In genomic region chr16:89900885-89901284, GRCh38 we compare ENCODE assay signal across 31 cellular contexts.
"Had no signal": no experiment of that assay in that cellular context is flagged by ENCODE, and none has a peak within 500 bp of the region (broad histone marks: within the 10 kb centered on the region; RNA-seq: fewer than 3 reads in every experiment).

No MANE protein-coding gene starts in this region.

- H3K4me1 ChIP-seq: body of pancreas, esophagus muscularis mucosa, foreskin keratinocyte, gastroesophageal sphincter, heart right ventricle had no signal

- H3K27ac Mint-ChIP-seq: activated CD4-positive, alpha-beta memory T cell treated with anti-CD3 and anti-CD28 coated beads, Interleukin-2, amount 10 ng/mL, durations not matched to agents 7 days and 5 days; activated CD4-positive, alpha-beta T cell treated with anti-CD3 and anti-CD28 coated beads, Interleukin-2, amount 10 ng/mL, durations not matched to agents 7 days and 5 days; activated naive CD4-positive, alpha-beta T cell treated with anti-CD3 and anti-CD28 coated beads, Interleukin-2, amount 10 ng/mL, durations not matched to agents 7 days and 5 days; activated naive CD8-positive, alpha-beta T cell treated with anti-CD3 and anti-CD28 coated beads, Interleukin-2, amount 10 ng/mL, durations not matched to agents 7 days and 5 days; activated T-cell treated with anti-CD3 and anti-CD28 coated beads, Interleukin-2, amount 50 U/mL, for 24 hours; activated T-cell treated with anti-CD3 and anti-CD28 coated beads, Interleukin-2, amount 50 U/mL, for 72 hours had no signal

- H3K27me3 ChIP-seq: body of pancreas, esophagus muscularis mucosa, foreskin keratinocyte, gastroesophageal sphincter, heart right ventricle had no signal

- H3K9me3 Mint-ChIP-seq: activated CD4-positive, alpha-beta memory T cell treated with anti-CD3 and anti-CD28 coated beads, Interleukin-2, amount 10 ng/mL, durations not matched to agents 7 days and 5 days; activated CD4-positive, alpha-beta T cell treated with anti-CD3 and anti-CD28 coated beads, Interleukin-2, amount 10 ng/mL, durations not matched to agents 7 days and 5 days; activated naive CD4-positive, alpha-beta T cell treated with anti-CD3 and anti-CD28 coated beads, Interleukin-2, amount 10 ng/mL, durations not matched to agents 7 days and 5 days; activated naive CD4-positive, alpha-beta T cell treated with anti-CD3 and anti-CD28 coated beads, Interleukin-2, amount 50 U/mL, for 72 hours; activated naive CD8-positive, alpha-beta T cell treated with anti-CD3 and anti-CD28 coated beads, Interleukin-2, amount 10 ng/mL, durations not matched to agents 7 days and 5 days; activated T-cell treated with anti-CD3 and anti-CD28 coated beads, Interleukin-2, amount 50 U/mL, for 24 hours; activated T-cell treated with anti-CD3 and anti-CD28 coated beads, Interleukin-2, amount 50 U/mL, for 72 hours; effector memory CD8-positive, alpha-beta T cell; WTC11 had no signal

- FAIRE-seq: colon had no signal

- H3K27me3 Mint-ChIP-seq: activated CD4-positive, alpha-beta memory T cell treated with anti-CD3 and anti-CD28 coated beads, Interleukin-2, amount 10 ng/mL, durations not matched to agents 7 days and 5 days; activated CD4-positive, alpha-beta T cell treated with anti-CD3 and anti-CD28 coated beads, Interleukin-2, amount 10 ng/mL, durations not matched to agents 7 days and 5 days; activated naive CD4-positive, alpha-beta T cell treated with anti-CD3 and anti-CD28 coated beads, Interleukin-2, amount 10 ng/mL, durations not matched to agents 7 days and 5 days; activated naive CD8-positive, alpha-beta T cell treated with anti-CD3 and anti-CD28 coated beads, Interleukin-2, amount 10 ng/mL, durations not matched to agents 7 days and 5 days; activated T-cell treated with anti-CD3 and anti-CD28 coated beads, Interleukin-2, amount 50 U/mL, for 24 hours; effector memory CD8-positive, alpha-beta T cell; T-helper 17 cell had no signal

- H3K27ac ChIP-seq: body of pancreas, esophagus muscularis mucosa, foreskin keratinocyte, gastroesophageal sphincter, heart right ventricle, VCaP had no signal

- DNase-seq: activated CD4-positive, alpha-beta memory T cell treated with anti-CD3 and anti-CD28 coated beads, Interleukin-2, amount 10 ng/mL, durations not matched to agents 7 days and 5 days; activated CD4-positive, alpha-beta T cell treated with anti-CD3 and anti-CD28 coated beads for 1 hour; activated CD4-positive, alpha-beta T cell treated with anti-CD3 and anti-CD28 coated beads for 4 hours; activated CD4-positive, alpha-beta T cell treated with anti-CD3 and anti-CD28 coated beads, Interleukin-2, amount 10 ng/mL, durations not matched to agents 7 days and 5 days; activated CD4-positive, alpha-beta T cell treated with anti-CD3 and anti-CD28 coated beads, Interleukin-2, amount 50 U/mL, for 4 hours; activated CD8-positive, alpha-beta memory T cell treated with anti-CD3 and anti-CD28 coated beads, Interleukin-2, amount 50 U/mL, for 48 hours; activated gamma-delta T cell; activated naive CD4-positive, alpha-beta T cell; activated naive CD4-positive, alpha-beta T cell treated with anti-CD3 and anti-CD28 coated beads, Interleukin-2, amount 10 ng/mL, durations not matched to agents 7 days and 5 days; activated naive CD8-positive, alpha-beta T cell treated with anti-CD3 and anti-CD28 coated beads, Interleukin-2, amount 10 ng/mL, durations not matched to agents 7 days and 5 days; activated T-cell treated with anti-CD3 and anti-CD28 coated beads for 4 hours; activated T-cell treated with anti-CD3 and anti-CD28 coated beads, Interleukin-2, amount 50 U/mL, for 24 hours; activated T-cell treated with anti-CD3 and anti-CD28 coated beads, Interleukin-2, amount 50 U/mL, for 72 hours; amniotic stem cell; anterior cingulate cortex; body of pancreas; cortex of kidney; dermis blood vessel endothelial cell; effector CD4-positive, alpha-beta T cell; effector memory CD8-positive, alpha-beta T cell; erythroblast; foreskin keratinocyte; heart right ventricle; T-helper 1 cell; T-helper 17 cell had no signal

- ATAC-seq: activated naive CD4-positive, alpha-beta T cell treated with anti-CD3 and anti-CD28 coated beads, Interleukin-2, amount 50 U/mL, for 72 hours; activated T-cell treated with anti-CD3 and anti-CD28 coated beads, Interleukin-2, amount 50 U/mL, for 72 hours; body of pancreas; effector memory CD8-positive, alpha-beta T cell; foreskin keratinocyte; gastroesophageal sphincter; heart right ventricle; T-helper 17 cell; WTC11 had no signal

- H3K4me1 Mint-ChIP-seq: activated CD4-positive, alpha-beta memory T cell treated with anti-CD3 and anti-CD28 coated beads, Interleukin-2, amount 10 ng/mL, durations not matched to agents 7 days and 5 days; activated CD4-positive, alpha-beta T cell treated with anti-CD3 and anti-CD28 coated beads, Interleukin-2, amount 10 ng/mL, durations not matched to agents 7 days and 5 days; activated naive CD4-positive, alpha-beta T cell treated with anti-CD3 and anti-CD28 coated beads, Interleukin-2, amount 10 ng/mL, durations not matched to agents 7 days and 5 days; WTC11 had no signal

- H3K4me3 Mint-ChIP-seq: activated CD4-positive, alpha-beta memory T cell treated with anti-CD3 and anti-CD28 coated beads, Interleukin-2, amount 10 ng/mL, durations not matched to agents 7 days and 5 days; activated CD4-positive, alpha-beta T cell treated with anti-CD3 and anti-CD28 coated beads, Interleukin-2, amount 10 ng/mL, durations not matched to agents 7 days and 5 days; activated naive CD4-positive, alpha-beta T cell treated with anti-CD3 and anti-CD28 coated beads, Interleukin-2, amount 10 ng/mL, durations not matched to agents 7 days and 5 days; activated naive CD8-positive, alpha-beta T cell treated with anti-CD3 and anti-CD28 coated beads, Interleukin-2, amount 10 ng/mL, durations not matched to agents 7 days and 5 days; activated T-cell treated with anti-CD3 and anti-CD28 coated beads, Interleukin-2, amount 50 U/mL, for 24 hours; activated T-cell treated with anti-CD3 and anti-CD28 coated beads, Interleukin-2, amount 50 U/mL, for 72 hours; effector memory CD8-positive, alpha-beta T cell; T-helper 17 cell; WTC11 had no signal

- H3K4me3 ChIP-seq: body of pancreas, esophagus muscularis mucosa, gastroesophageal sphincter, heart right ventricle had no signal

- H3K9me3 ChIP-seq: body of pancreas, esophagus muscularis mucosa, gastroesophageal sphincter, heart right ventricle had no signal
